19 cellular contexts compared by ENCODE assay signal in genomic region chr6:20447157-20447556, GRCh38. TPM values are rescaled to one million over a fixed set of nuclear protein-coding genes. Genes with fewer than 3 reads are reported as not detected.
DNase-seq lines count a peak whose midpoint lies in the region; ATAC-seq and TF ChIP-seq lines count a peak whose summit lies in the region.
"Had no signal": no experiment of that assay in that cellular context is flagged by ENCODE, and none has a peak within 500 bp of the region (broad histone marks: within the 10 kb centered on the region; RNA-seq: fewer than 3 reads in every experiment).

No MANE protein-coding gene starts in this region.

- no peaks in the 10 kb centered on the region for H3K36me3 ChIP-seq in CD8-positive, alpha-beta memory T cell (ENCODE audit: insufficient read depth, low read length)
- peaks cover 7% of the 10 kb centered on the region for H3K36me3 ChIP-seq in neutrophil
- H3K36me3 ChIP-seq: left ventricle myocardium inferior, ovary, vagina had no signal

- CTCF ChIA-PET in CD8-positive, alpha-beta memory T cell (lab: Charles Lee), result no interaction called here

- no peak for DNase-seq in CD8-positive, alpha-beta memory T cell
- DNase-seq in LHCN-M2 (ENCODE audit: low read depth) (peak; percentile 19), fibroblast of gingiva (ENCODE audit: low read depth) (peak; percentile 28), NOMO-1 treated with dmso at 0.1 percent for 144 hours (lab: John Stamatoyannopoulos, UW; ENCODE audit: unreplicated experiment) (no peak), left lobe of liver (ENCODE audit: low spot score) (no peak)
- DNase-seq: activated CD4-positive, alpha-beta T cell treated with anti-CD3 and anti-CD28 coated beads for 36 hours; activated CD8-positive, alpha-beta memory T cell treated with anti-CD3 and anti-CD28 coated beads, Interleukin-2, amount 50 U/mL, for 48 hours; GDM1; left ventricle myocardium inferior; NCI-H1417 treated with DMSO at 0.1 percent for 48 hours; NCI-H2171 treated with DMSO at 0.1 percent for 48 hours; NCI-H748 treated with DMSO at 0.1 percent for 48 hours; ovary; PC-9; small intestine; stimulated activated CD4-positive, alpha-beta T cell treated with anti-CD3 and anti-CD28 coated beads, Interleukin-4, amount 100 ng/mL, for 24 hours had no signal

- H3K9me3 Mint-ChIP-seq in CD8-positive, alpha-beta memory T cell, result no peaks in the 10 kb centered on the region

- no peaks in the 10 kb centered on the region for H3K27me3 ChIP-seq in CD8-positive, alpha-beta memory T cell (ENCODE audit: insufficient read depth, low read length, poor library complexity, severe bottlenecking)
- no peaks in the 10 kb centered on the region for H3K27me3 ChIP-seq in neutrophil
- H3K27me3 ChIP-seq: ovary, vagina had no signal

- H3K4me1 Mint-ChIP-seq in CD8-positive, alpha-beta memory T cell, result peaks cover 62 to 88% (median 82%) of the 10 kb centered on the region in 3 donors

- no peaks in the 10 kb centered on the region for H3K27me3 Mint-ChIP-seq in CD8-positive, alpha-beta memory T cell
- H3K27me3 Mint-ChIP-seq: activated CD4-positive, alpha-beta T cell treated with anti-CD3 and anti-CD28 coated beads for 36 hours had no signal

- ATAC-seq in GM21576 (IDR thresholded peaks at IDR 0.05; ENCODE audit: unreplicated experiment) (no peak), left lobe of liver (no peak)
- ATAC-seq: activated CD4-positive, alpha-beta T cell treated with anti-CD3 and anti-CD28 coated beads for 36 hours had no signal

- POLR2A ChIA-PET in CD8-positive, alpha-beta memory T cell (lab: Charles Lee), result no interaction called here

- H3K27ac Mint-ChIP-seq in CD8-positive, alpha-beta memory T cell, result peak overlapping the region in 5 of 8 donors; percentile 4 to 80 (median 21)
- H3K27ac Mint-ChIP-seq: activated CD4-positive, alpha-beta T cell treated with anti-CD3 and anti-CD28 coated beads for 36 hours had no signal

- TF ChIP-seq CTCF in neutrophil (IDR thresholded peaks at IDR 0.05), result no peak

- peaks cover 0 to 25% (median 8%) of the 10 kb centered on the region in 3 donors for H3K36me3 Mint-ChIP-seq in CD8-positive, alpha-beta memory T cell

- H3K27ac ChIP-seq in CD8-positive, alpha-beta memory T cell (ENCODE audit: low read depth, low read length), result no peak overlapping the region
- peak overlapping the region; percentile 64 for H3K27ac ChIP-seq in neutrophil
- H3K27ac ChIP-seq: left ventricle myocardium inferior, ovary, PC-9, vagina had no signal

- peaks cover 8% of the 10 kb centered on the region for H3K4me1 ChIP-seq in CD8-positive, alpha-beta memory T cell (ENCODE audit: insufficient read depth, low read length)
- H3K4me1 ChIP-seq in neutrophil (ENCODE audit: control insufficient read depth in 1 of 2, insufficient read depth in 1 of 2, low read depth in 1 of 2, low read length in 1 of 2), result peaks cover 9 to 12% of the 10 kb centered on the region in 2 experiments
- H3K4me1 ChIP-seq: vagina had no signal

- H3K9me3 ChIP-seq in CD8-positive, alpha-beta memory T cell (ENCODE audit: low read length), result no peaks in the 10 kb centered on the region
- no peaks in the 10 kb centered on the region for H3K9me3 ChIP-seq in neutrophil
- H3K9me3 ChIP-seq: left ventricle myocardium inferior, ovary, vagina had no signal

- H3K4me3 Mint-ChIP-seq in CD8-positive, alpha-beta memory T cell, result peak overlapping the region in 1 of 7 donors; percentile 56
- H3K4me3 Mint-ChIP-seq: activated CD4-positive, alpha-beta T cell treated with anti-CD3 and anti-CD28 coated beads for 36 hours had no signal

- no peak overlapping the region for H3K4me3 ChIP-seq in CD8-positive, alpha-beta memory T cell (ENCODE audit: low read length)
- H3K4me3 ChIP-seq in neutrophil (ENCODE audit: low read depth in 1 of 2, low read length in 1 of 2), result no peak overlapping the region
- H3K4me3 ChIP-seq: left ventricle myocardium inferior, ovary, PC-9, vagina had no signal

RNA-seq across cellular contexts. Expression of gene E2F3, which starts 45.5 kb away (rescaled TPM):
- 10 to 100 TPM; 31.5 to 32.3 TPM for total RNA-seq in CD8-positive, alpha-beta memory T cell
- 13.1 TPM for polyA plus RNA-seq in CD8-positive, alpha-beta memory T cell
- 7.1 and 7.6 TPM in 2 replicates for total RNA-seq in LHCN-M2 (2014; rRNA removed)
- polyA plus RNA-seq in LHCN-M2 (2012), result 5.8 TPM
- total RNA-seq in left lobe of liver, result 1.4 TPM

Comparison
In these comparisons a context has a peak if more than half of its experiments do, and no peak if none do; other contexts are left out.
1. DNase-seq: peak in LHCN-M2 (single experiment) and fibroblast of gingiva (single experiment); none in CD8-positive, alpha-beta memory T cell (0 of 5), NOMO-1 treated with dmso at 0.1 percent for 144 hours (single experiment) and left lobe of liver (single experiment).